ENCODE assay signal across 9 cellular contexts in genomic region chr12:121839993-121840761, GRCh38. TPM values are rescaled to one million over a fixed set of nuclear protein-coding genes. Genes with fewer than 3 reads are reported as not detected.
DNase-seq lines count a peak whose midpoint lies in the region; ATAC-seq and TF ChIP-seq lines count a peak whose summit lies in the region.
"Had no signal": no experiment of that assay in that cellular context is flagged by ENCODE, and none has a peak within 500 bp of the region (broad histone marks: within the 10 kb centered on the region; RNA-seq: fewer than 3 reads in every experiment).

No MANE protein-coding gene starts in this region.

- H3K4me1 ChIP-seq in thoracic aorta (ENCODE audit: control insufficient read depth in 1 of 2, low read depth in 2 of 2) = peaks cover 0 to 6% of the 10 kb centered on the region in 2 donors

- H3K27me3 ChIP-seq in thoracic aorta (replicated peaks; ENCODE audit: insufficient read depth) = no peaks in the 10 kb centered on the region

- H3K4me3 Mint-ChIP-seq in activated CD4-positive, alpha-beta T cell treated with anti-CD3 and anti-CD28 coated beads for 36 hours = peak overlapping the region; percentile 91
- peak overlapping the region; percentile 99 for H3K4me3 Mint-ChIP-seq in activated CD8-positive, alpha-beta T cell treated with anti-CD3 and anti-CD28 coated beads for 36 hours
- H3K4me3 Mint-ChIP-seq in immature natural killer cell = peak overlapping the region; percentile 91 to 99 (median 98)

- no peaks in the 10 kb centered on the region for H3K9me3 ChIP-seq in thoracic aorta

- H3K27ac Mint-ChIP-seq in activated CD4-positive, alpha-beta T cell treated with anti-CD3 and anti-CD28 coated beads for 36 hours = peak overlapping the region; percentile 91
- peak overlapping the region; percentile 92 for H3K27ac Mint-ChIP-seq in activated CD8-positive, alpha-beta T cell treated with anti-CD3 and anti-CD28 coated beads for 36 hours
- peak overlapping the region; percentile 64 to 95 (median 76) for H3K27ac Mint-ChIP-seq in immature natural killer cell

- TF ChIP-seq CTCF in activated CD8-positive, alpha-beta T cell treated with anti-CD3 and anti-CD28 coated beads for 36 hours (IDR thresholded peaks at IDR 0.05) = no peak
- TF ChIP-seq CTCF in thoracic aorta (IDR thresholded peaks at IDR 0.05) = no peak

- intact Hi-C loops in activated CD4-positive, alpha-beta T cell treated with anti-CD3 and anti-CD28 coated beads for 36 hours (cut with DNase I, micrococcal nuclease) = loop anchor here (1.0 to 2.0 kb wide), 10 partner anchors 28 to 386 kb away; partner anchors contain the start of genes PSMD9 (in 2 of the 2), B3GNT4 (in 1 of the 2), DIABLO (in 1 of the 2) and MLXIP (in 1 of the 2)
- intact Hi-C loops in activated CD8-positive, alpha-beta T cell treated with anti-CD3 and anti-CD28 coated beads for 36 hours (cut with micrococcal nuclease) = loop anchor here (2.0 kb wide), 1 partner anchor 49 kb away; the partner anchor contains the start of gene PSMD9

- peaks cover 14% of the 10 kb centered on the region for H3K4me1 Mint-ChIP-seq in activated CD4-positive, alpha-beta T cell treated with anti-CD3 and anti-CD28 coated beads for 36 hours
- peaks cover 16% of the 10 kb centered on the region for H3K4me1 Mint-ChIP-seq in activated CD8-positive, alpha-beta T cell treated with anti-CD3 and anti-CD28 coated beads for 36 hours (ENCODE audit: low read depth)
- H3K4me1 Mint-ChIP-seq in immature natural killer cell = peaks cover 14 to 15% of the 10 kb centered on the region in 2 donors

- peak overlapping the region; percentile 63 to 69 for H3K27ac ChIP-seq in thoracic aorta

- DNase-seq in activated CD4-positive, alpha-beta T cell treated with anti-CD3 and anti-CD28 coated beads for 36 hours = no peak
- DNase-seq in activated CD4-positive, alpha-beta T cell treated with anti-CD3 and anti-CD28 coated beads, Interleukin-2, amount 50 U/mL, for 48 hours = no peak
- no peak for DNase-seq in activated CD8-positive, alpha-beta T cell treated with anti-CD3 and anti-CD28 coated beads for 36 hours
- DNase-seq in immature natural killer cell = no peak
- DNase-seq in thoracic aorta (ENCODE audit: low spot score) = no peak
- no peak for DNase-seq in H4 (ENCODE audit: low spot score)
- no peak for DNase-seq in Ammon's horn (ENCODE audit: low spot score)

- H3K9me3 Mint-ChIP-seq in activated CD4-positive, alpha-beta T cell treated with anti-CD3 and anti-CD28 coated beads for 36 hours (ENCODE audit: low read depth) = no peaks in the 10 kb centered on the region
- H3K9me3 Mint-ChIP-seq in activated CD8-positive, alpha-beta T cell treated with anti-CD3 and anti-CD28 coated beads for 36 hours = no peaks in the 10 kb centered on the region
- H3K9me3 Mint-ChIP-seq in immature natural killer cell = no peaks in the 10 kb centered on the region

- ATAC-seq in activated CD4-positive, alpha-beta T cell treated with anti-CD3 and anti-CD28 coated beads for 36 hours = no peak
- no peak for ATAC-seq in activated CD8-positive, alpha-beta T cell treated with anti-CD3 and anti-CD28 coated beads for 36 hours
- ATAC-seq in thoracic aorta (ENCODE audit: insufficient number of reproducible peaks, low FRiP score, low read depth) (no peak), HG02759 (IDR thresholded peaks at IDR 0.05; ENCODE audit: unreplicated experiment) (no peak)

- H3K36me3 Mint-ChIP-seq in activated CD4-positive, alpha-beta T cell treated with anti-CD3 and anti-CD28 coated beads for 36 hours (ENCODE audit: low read depth) = no peaks in the 10 kb centered on the region
- H3K36me3 Mint-ChIP-seq in activated CD8-positive, alpha-beta T cell treated with anti-CD3 and anti-CD28 coated beads for 36 hours (ENCODE audit: low read depth) = no peaks in the 10 kb centered on the region
- no peaks in the 10 kb centered on the region for H3K36me3 Mint-ChIP-seq in immature natural killer cell

- H3K36me3 ChIP-seq in thoracic aorta = no peaks in the 10 kb centered on the region

- POLR2A ChIA-PET in activated CD4-positive, alpha-beta T cell treated with anti-CD3 and anti-CD28 coated beads for 36 hours (lab: Charles Lee) = interaction anchor here (0.6 kb wide), 1 partner anchor 47 kb away, joined by 3 read pairs; the partner anchor contains the start of gene RHOF
- POLR2A ChIA-PET in activated CD8-positive, alpha-beta T cell treated with anti-CD3 and anti-CD28 coated beads for 36 hours (lab: Charles Lee) = interaction anchor here (0.9 to 1.4 kb wide), 2 partner anchors 29 to 43 kb away, joined by 3 to 4 read pairs; no protein-coding TSS in a partner anchor

- CTCF ChIA-PET in activated CD4-positive, alpha-beta T cell treated with anti-CD3 and anti-CD28 coated beads for 36 hours (lab: Charles Lee) = interaction anchor here (0.7 to 1.3 kb wide), 2 partner anchors 46 to 1557 kb away, joined by 3 to 7 read pairs; no protein-coding TSS in a partner anchor
- CTCF ChIA-PET in activated CD8-positive, alpha-beta T cell treated with anti-CD3 and anti-CD28 coated beads for 36 hours (lab: Charles Lee) = interaction anchor here (6.8 kb wide), 1 partner anchor 45 kb away, joined by 48 read pairs; the partner anchor contains the start of gene RHOF

- peak overlapping the region; percentile 78 for H3K4me3 ChIP-seq in thoracic aorta

- no peaks in the 10 kb centered on the region for H3K27me3 Mint-ChIP-seq in activated CD4-positive, alpha-beta T cell treated with anti-CD3 and anti-CD28 coated beads for 36 hours
- H3K27me3 Mint-ChIP-seq in activated CD8-positive, alpha-beta T cell treated with anti-CD3 and anti-CD28 coated beads for 36 hours = no peaks in the 10 kb centered on the region
- peaks cover 0 to 9% (median 0%) of the 10 kb centered on the region in 3 donors for H3K27me3 Mint-ChIP-seq in immature natural killer cell (ENCODE audit: low read depth in 3 of 3)

RNA-seq across cellular contexts. Expression of gene HPD, which starts 18.5 kb away (rescaled TPM):
- not detected for total RNA-seq in activated CD4-positive, alpha-beta T cell treated with anti-CD3 and anti-CD28 coated beads for 36 hours
- not detected for total RNA-seq in activated CD8-positive, alpha-beta T cell treated with anti-CD3 and anti-CD28 coated beads for 36 hours
- polyA plus RNA-seq in immature natural killer cell = not detected
- total RNA-seq in thoracic aorta = 1 to 10 TPM; 1.2 to 6.8 TPM
- not detected in 2 replicates for total RNA-seq in H4 (2014; rRNA removed; shearing (Covaris generic))
- total RNA-seq: RPMI7951 had no signal

RNA-seq across cellular contexts. Expression of gene SETD1B, which starts 36.4 kb away (rescaled TPM):
- 10 to 100 TPM; 13.7 to 14.0 TPM for total RNA-seq in activated CD4-positive, alpha-beta T cell treated with anti-CD3 and anti-CD28 coated beads for 36 hours
- 10 to 100 TPM; 13.3 TPM for total RNA-seq in activated CD8-positive, alpha-beta T cell treated with anti-CD3 and anti-CD28 coated beads for 36 hours
- 1 to 10 TPM in 1 of 3 donors, under 1 TPM in 1, not detected in 1; 0.56 to 2.3 TPM for polyA plus RNA-seq in immature natural killer cell
- total RNA-seq in thoracic aorta = 10 to 100 TPM; 21.9 to 32.7 TPM
- 1.2 and 2.1 TPM in 2 replicates for total RNA-seq in H4 (2014; rRNA removed; shearing (Covaris generic))

RNA-seq across cellular contexts. Expression of gene RHOF, which starts 46.7 kb away (rescaled TPM):
- 100 to 1,000 TPM in 1 of 2 experiments, 10 to 100 TPM in 1; 100.0 to 105 TPM for total RNA-seq in activated CD4-positive, alpha-beta T cell treated with anti-CD3 and anti-CD28 coated beads for 36 hours
- 100 to 1,000 TPM; 108 to 116 TPM for total RNA-seq in activated CD8-positive, alpha-beta T cell treated with anti-CD3 and anti-CD28 coated beads for 36 hours
- polyA plus RNA-seq in immature natural killer cell = 100 to 1,000 TPM in 2 of 3 donors, 10 to 100 TPM in 1; 97.6 to 183 (median 128) TPM
- total RNA-seq in thoracic aorta = 10 to 100 TPM; 12.0 to 30.2 TPM
- total RNA-seq in H4 (2014; rRNA removed; shearing (Covaris generic)) = 0.99 and 3.3 TPM in 2 replicates

RNA-seq across cellular contexts. Expression of gene PSMD9, which starts 48.4 kb away (rescaled TPM):
- total RNA-seq in activated CD4-positive, alpha-beta T cell treated with anti-CD3 and anti-CD28 coated beads for 36 hours = 10 to 100 TPM; 50.4 to 56.2 TPM
- total RNA-seq in activated CD8-positive, alpha-beta T cell treated with anti-CD3 and anti-CD28 coated beads for 36 hours = 10 to 100 TPM; 48.6 to 50.7 TPM
- polyA plus RNA-seq in immature natural killer cell = 100 to 1,000 TPM in 1 of 3 donors, 10 to 100 TPM in 2; 92.9 to 120 (median 98.2) TPM
- total RNA-seq in thoracic aorta = 100 to 1,000 TPM in 1 of 2 donors, 10 to 100 TPM in 1; 93.4 to 101 TPM
- total RNA-seq in H4 (2014; rRNA removed; shearing (Covaris generic)) = 65.1 and 105 TPM in 2 replicates
